Comparison of ENCODE assay signal across 8 cellular contexts in genomic region chr17:42677921-42678781, GRCh38.
DNase-seq lines count a peak whose midpoint lies in the region; ATAC-seq lines count a peak whose summit lies in the region.

No MANE protein-coding gene starts in this region.

- DNase-seq in GM04504 (ENCODE audit: low read depth) (peak; percentile 78), NCI-H526 treated with DMSO at 0.1 percent for 48 hours (lab: John Stamatoyannopoulos, UW) (peak; percentile 84), dedifferentiated amniotic fluid mesenchymal stem cell (ENCODE audit: extremely low spot score) (peak; percentile 64), left kidney (ENCODE audit: low read depth, low spot score) (peak; percentile 94)
- DNase-seq in activated CD4-positive, alpha-beta T cell treated with anti-CD3 and anti-CD28 coated beads, Interleukin-2, amount 50 U/mL, for 1 hour, result peak; percentile 68
- DNase-seq in stimulated activated CD4-positive, alpha-beta T cell treated with anti-CD3 and anti-CD28 coated beads, Interleukin-1b, Interleukin-23, amount 100 ng/mL, for 48 hours, result peak; percentile 68

- peak; percentile 22 for ATAC-seq in HG03457 (IDR thresholded peaks at IDR 0.05; ENCODE audit: unreplicated experiment)
- no peak for ATAC-seq in GM18873 (IDR thresholded peaks at IDR 0.05; ENCODE audit: low FRiP score, unreplicated experiment)
